8 cellular contexts compared by ENCODE assay signal in genomic region chr2:69741281-69742169, GRCh38. TPM values are rescaled to one million over a fixed set of nuclear protein-coding genes. Genes with fewer than 3 reads are reported as not detected.
DNase-seq lines count a peak whose midpoint lies in the region; ATAC-seq, FAIRE-seq and TF ChIP-seq lines count a peak whose summit lies in the region.

ANXA4 (plus strand) TSS chr2:69742134; CDS start chr2:69781566, 39,432 bp downstream.

- H3K4me1 ChIP-seq in parathyroid adenoma = peaks cover 12% of the 10 kb centered on the region

- peak within 1 kb of the TSS; percentile 96 for H2AFZ ChIP-seq in parathyroid adenoma

- no peak for FAIRE-seq in HTR-8/SVneo (lab: Jason Lieb, UNC)

- H3K36me3 ChIP-seq in SK-N-MC (ENCODE audit: insufficient read depth, low read length) = no peaks in the 10 kb centered on the region
- no peaks in the 10 kb centered on the region for H3K36me3 ChIP-seq in parathyroid adenoma (ENCODE audit: control insufficient read depth, insufficient read depth, low read length)

- H3K27ac Mint-ChIP-seq in glutamatergic neuron (ENCODE audit: unreplicated experiment) = no peak within 1 kb of the TSS

- H3K9me3 ChIP-seq in SK-N-MC (ENCODE audit: low read depth, low read length) (no peaks in the 10 kb centered on the region), parathyroid adenoma (ENCODE audit: control insufficient read depth, low read length) (no peaks in the 10 kb centered on the region)

- H3K27me3 Mint-ChIP-seq in glutamatergic neuron (ENCODE audit: unreplicated experiment) = peaks cover 12% of the 10 kb centered on the region

- H3K36me3 Mint-ChIP-seq in glutamatergic neuron (ENCODE audit: unreplicated experiment) = no peaks in the 10 kb centered on the region

- H3K9me3 Mint-ChIP-seq in glutamatergic neuron (ENCODE audit: unreplicated experiment) = peaks cover 3% of the 10 kb centered on the region

- peak within 1 kb of the TSS; percentile 94 for H3K4me2 ChIP-seq in parathyroid adenoma (ENCODE audit: low read length)

- H3K79me2 ChIP-seq in parathyroid adenoma = peaks cover 24% of the 10 kb centered on the region

- H3K4me1 Mint-ChIP-seq in glutamatergic neuron (ENCODE audit: low read depth, unreplicated experiment) = no peaks in the 10 kb centered on the region

- peak within 1 kb of the TSS; percentile 85 for H3K9ac ChIP-seq in SK-N-MC (ENCODE audit: insufficient read length)
- H3K9ac ChIP-seq in parathyroid adenoma = peak within 1 kb of the TSS; percentile 47

- peak within 1 kb of the TSS; percentile 90 for H3K4me3 Mint-ChIP-seq in glutamatergic neuron (ENCODE audit: unreplicated experiment)

- TF ChIP-seq CTCF in glutamatergic neuron (IDR thresholded peaks at IDR 0.05; ENCODE audit: partially characterized antibody, unreplicated experiment) (no peak), parathyroid adenoma (IDR thresholded peaks at IDR 0.05) (peak; percentile 20)

- peak; percentile 79 for ATAC-seq in GM21381 (IDR thresholded peaks at IDR 0.05; ENCODE audit: unreplicated experiment)

- H3K27ac ChIP-seq in SK-N-MC (no peak within 1 kb of the TSS), parathyroid adenoma (peak within 1 kb of the TSS; percentile 89)

- H3K27me3 ChIP-seq in parathyroid adenoma (ENCODE audit: control insufficient read depth, insufficient read depth, low read length) = no peaks in the 10 kb centered on the region

- DNase-seq in DMS153 (lab: John Stamatoyannopoulos, UW) (peak; percentile 37), HTR-8/SVneo (ENCODE audit: insufficient read length, low spot score) (peak; percentile 81), SK-N-MC (ENCODE audit: low read depth, low spot score) (no peak), glutamatergic neuron (peak; percentile 36), ureter (ENCODE audit: low spot score) (peak; percentile 92)
- peak; percentile 55 for DNase-seq in activated naive CD4-positive, alpha-beta T cell treated with anti-CD3 and anti-CD28 coated beads, Interleukin-2, amount 50 U/mL, for 16 hours

- H3K4me3 ChIP-seq in SK-N-MC (peak within 1 kb of the TSS; percentile 88), parathyroid adenoma (ENCODE audit: low read depth, low read length) (peak within 1 kb of the TSS; percentile 93)

RNA-seq across cellular contexts. Expression of gene ANXA4, which starts in this region (rescaled TPM):
- total RNA-seq in glutamatergic neuron (ENCODE audit: unreplicated experiment) (3.1 TPM), ureter (169 TPM)

Comparison
In these comparisons a context has a peak if more than half of its experiments do, and no peak if none do; other contexts are left out.
1. RNA of gene ANXA4 (total RNA-seq): 169 TPM in ureter (single experiment); 3.1 TPM in glutamatergic neuron (single experiment); every median in the first group is over 10 times any median in the second.